Comparison of ENCODE assay signal across 15 cellular contexts in the genomic region with DNA sequence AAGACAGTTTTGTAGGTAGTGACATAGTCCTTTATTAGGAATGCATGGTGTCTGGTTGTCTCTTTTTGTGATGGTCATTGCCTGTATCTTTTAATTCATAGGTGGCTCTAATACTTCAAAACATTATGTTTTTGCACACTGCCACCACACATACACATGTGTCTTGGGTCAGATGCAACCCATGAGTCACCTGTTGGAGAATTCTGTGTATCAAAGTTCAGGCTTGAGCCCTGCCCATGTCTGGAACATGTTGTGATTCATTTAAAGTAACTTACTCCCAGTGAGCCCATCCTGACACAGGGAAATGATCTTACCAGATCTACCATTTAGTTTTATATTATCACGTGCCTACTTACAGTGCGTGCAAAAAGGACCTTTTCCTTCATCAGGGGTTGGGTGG.
A peak's percentile ranks its signal among the peaks of the same experiment; 100 is the strongest.
DNase-seq lines count a peak whose midpoint lies in the region; ATAC-seq, FAIRE-seq and TF ChIP-seq lines count a peak whose summit lies in the region.
"Had no signal": no experiment of that assay in that cellular context is flagged by ENCODE, and none has a peak within 500 bp of the region (broad histone marks: within the 10 kb centered on the region; RNA-seq: fewer than 3 reads in every experiment).

No MANE protein-coding gene starts in this region.

- no peaks in the 10 kb centered on the region for H3K4me1 ChIP-seq in body of pancreas
- peaks cover 25% of the 10 kb centered on the region for H3K4me1 ChIP-seq in keratinocyte (ENCODE audit: control insufficient read depth, extremely low read depth, insufficient read depth, low read length)
- H3K4me1 ChIP-seq in transverse colon = peaks cover 0 to 13% (median 0%) of the 10 kb centered on the region in 4 donors

- in situ Hi-C loops in transverse colon (cut with MboI; ENCODE audit: low pct_ligation_motif_present in 1 of 4, low pct_unique_long_range_greater_than_20kb in 1 of 4, low sequenced_read_pairs in 3 of 4) = loop anchor here in 1 of 4 donors (25.0 kb wide), 1 partner anchor 268 kb away; a partner anchor contains a TSS

- H3K27ac ChIP-seq in body of pancreas (peak overlapping the region in 1 of 4 donors; percentile 18), keratinocyte (ENCODE audit: control insufficient read depth, insufficient read depth, low read length) (peak overlapping the region; percentile 71), transverse colon (peak overlapping the region in 3 of 4 donors; percentile 55 to 56 (median 55)), caudate nucleus (ENCODE audit: low read depth, low read length) (no peak overlapping the region)

- peak overlapping the region; percentile 3 for H3K4me2 ChIP-seq in keratinocyte (ENCODE audit: control insufficient read depth, extremely low read depth, insufficient read depth, low read depth, low read length)

- peaks cover 0 to 19% of the 10 kb centered on the region in 2 donors for H3K36me3 ChIP-seq in body of pancreas (replicated peaks in 1 of 2; ENCODE audit: insufficient read depth in 1 of 2, low read depth in 2 of 2)
- peaks cover 5 to 20% of the 10 kb centered on the region in 2 experiments for H3K36me3 ChIP-seq in keratinocyte (ENCODE audit: control insufficient read depth in 2 of 2, extremely low read depth in 1 of 2, insufficient read depth in 2 of 2, low read length in 2 of 2)
- peaks cover 0 to 29% (median 1%) of the 10 kb centered on the region in 4 donors for H3K36me3 ChIP-seq in transverse colon

- no peaks in the 10 kb centered on the region for H4K20me1 ChIP-seq in keratinocyte (ENCODE audit: control insufficient read depth, extremely low read depth, insufficient read depth, low read length)

- H3K9me3 ChIP-seq in body of pancreas (no peaks in the 10 kb centered on the region), keratinocyte (ENCODE audit: control insufficient read depth, low read depth, low read length) (no peaks in the 10 kb centered on the region), transverse colon (no peaks in the 10 kb centered on the region)

- intact Hi-C loops in body of pancreas (cut with DNase I) = no loop called here
- intact Hi-C loops in transverse colon (cut with DNase I; ENCODE audit: low total_unique reads) = no loop called here

- ATAC-seq in body of pancreas = peak; percentile 73
- ATAC-seq: activated CD8-positive, alpha-beta memory T cell treated with anti-CD3 and anti-CD28 coated beads, Interleukin-2, amount 10 ng/mL, durations not matched to agents 7 days and 5 days had no signal

- WGBS in body of pancreas, 2 donors = 96 to 97% methylated on average over 2 of the region's 2 CpGs
- 70 to 80% methylated on average over 1 to 2 of the region's 2 CpGs for WGBS in transverse colon (ENCODE audit: low coverage in 1 of 2), 2 donors

- no peaks in the 10 kb centered on the region for H3K9me1 ChIP-seq in keratinocyte (ENCODE audit: control insufficient read depth, extremely low read depth, insufficient read depth, low read length)

- FAIRE-seq in keratinocyte (lab: Jason Lieb, UNC) = peak; percentile 67
- FAIRE-seq: endometrium, GM19239, islet of Langerhans had no signal

- H3K9ac ChIP-seq in keratinocyte (ENCODE audit: control insufficient read depth, extremely low read depth, insufficient read depth, low read length) = no peak overlapping the region

- TF ChIP-seq POLR2A in body of pancreas (IDR thresholded peaks at IDR 0.05) = no peak
- TF ChIP-seq POLR2A in transverse colon (IDR thresholded peaks at IDR 0.05) = no peak

- H3K27me3 ChIP-seq in body of pancreas (no peaks in the 10 kb centered on the region), keratinocyte (ENCODE audit: control insufficient read depth, extremely low read depth, insufficient read depth, low read length) (no peaks in the 10 kb centered on the region), transverse colon (no peaks in the 10 kb centered on the region)

- H2AFZ ChIP-seq in keratinocyte (ENCODE audit: control insufficient read depth, low read length) = no peak overlapping the region

- no peak for TF ChIP-seq EP300 in transverse colon (IDR thresholded peaks at IDR 0.05; ENCODE audit: low read depth)

- DNase-seq in HPDE6-E6E7 (ENCODE audit: extremely low spot score) (peak; percentile 49), body of pancreas (peak in 2 of 4 donors; percentile 36 to 62), keratinocyte (ENCODE audit: low read depth, low spot score) (peak; percentile 54), transverse colon (peak; percentile 53), caudate nucleus (lab: John Stamatoyannopoulos, UW) (no peak), NCI-H446 treated with DMSO at 0.1 percent for 48 hours (lab: John Stamatoyannopoulos, UW) (no peak)
- DNase-seq in effector CD8-positive, alpha-beta T cell (lab: John Stamatoyannopoulos, UW) = no peak
- DNase-seq: activated CD8-positive, alpha-beta memory T cell treated with anti-CD3 and anti-CD28 coated beads, Interleukin-2, amount 10 ng/mL, durations not matched to agents 7 days and 5 days; amniotic stem cell; Kasumi-1; NCI-H2171 treated with DMSO at 0.1 percent for 48 hours; stimulated activated naive CD4-positive, alpha-beta T cell treated with Interleukin-2 at 50 U/mL for 16 hours had no signal

- dilution Hi-C loops in keratinocyte (cut with MboI; ENCODE audit: extremely low pct_ligation_motif_present, low sequenced_read_pairs) = no loop called here

- no peaks in the 10 kb centered on the region for H3K79me2 ChIP-seq in keratinocyte (ENCODE audit: control insufficient read depth, insufficient read depth, low read length)

- H3K4me3 ChIP-seq in body of pancreas = no peak overlapping the region
- no peak overlapping the region for H3K4me3 ChIP-seq in keratinocyte (ENCODE audit: control insufficient read depth in 2 of 3, extremely low read depth in 1 of 3, insufficient read depth in 2 of 3, low read depth in 1 of 3, low read length in 3 of 3)
- no peak overlapping the region for H3K4me3 ChIP-seq in transverse colon

- TF ChIP-seq CTCF in body of pancreas (IDR thresholded peaks at IDR 0.05) (no peak), keratinocyte (optimal IDR thresholded peaks at IDR 0.05 in 1 of 3, IDR thresholded peaks at IDR 0.05 in 1 of 3, conservative IDR thresholded peaks at IDR 0.05 in 1 of 3; ENCODE audit: extremely low read depth in 1 of 3, insufficient read depth in 2 of 3, low read length in 3 of 3) (no peak), transverse colon (IDR thresholded peaks at IDR 0.05) (no peak)

Comparison
In these comparisons a context has a peak if more than half of its experiments do, and no peak if none do; other contexts are left out.
1. DNase-seq: peak in HPDE6-E6E7 (single experiment), keratinocyte (single experiment) and transverse colon (single experiment); none in effector CD8-positive, alpha-beta T cell (single experiment), caudate nucleus (0 of 61) and NCI-H446 treated with DMSO at 0.1 percent for 48 hours (single experiment).